Comparison of ENCODE assay signal across 25 cellular contexts in genomic region chr9:91256235-91256634, GRCh38.
DNase-seq lines count a peak whose midpoint lies in the region; ATAC-seq, FAIRE-seq and TF ChIP-seq lines count a peak whose summit lies in the region.
"Had no signal": no experiment of that assay in that cellular context is flagged by ENCODE, and none has a peak within 500 bp of the region (broad histone marks: within the 10 kb centered on the region; RNA-seq: fewer than 3 reads in every experiment).

No MANE protein-coding gene starts in this region.

- no peak for TF ChIP-seq POLR2A in H54 (IDR thresholded peaks at IDR 0.05; ENCODE audit: low read depth, low read length)

- H3K9me3 Mint-ChIP-seq in activated naive CD8-positive, alpha-beta T cell treated with anti-CD3 and anti-CD28 coated beads, Interleukin-2, amount 50 U/mL, for 24 hours = no peaks in the 10 kb centered on the region
- peaks cover 3% of the 10 kb centered on the region for H3K9me3 Mint-ChIP-seq in nephron
- H3K9me3 Mint-ChIP-seq: activated B cell treated with CpG ODN at 0.5 μM for 24 hours, H9 had no signal

- H3K4me3 Mint-ChIP-seq in activated naive CD8-positive, alpha-beta T cell treated with anti-CD3 and anti-CD28 coated beads, Interleukin-2, amount 50 U/mL, for 24 hours = no peak overlapping the region
- no peak overlapping the region for H3K4me3 Mint-ChIP-seq in nephron
- H3K4me3 Mint-ChIP-seq: activated B cell treated with CpG ODN at 0.5 μM for 24 hours, H9 had no signal

- no peak for ATAC-seq in activated naive CD8-positive, alpha-beta T cell treated with anti-CD3 and anti-CD28 coated beads, Interleukin-2, amount 50 U/mL, for 24 hours
- ATAC-seq: K562, left lung had no signal

- peaks cover 5% of the 10 kb centered on the region for H3K36me3 Mint-ChIP-seq in activated naive CD8-positive, alpha-beta T cell treated with anti-CD3 and anti-CD28 coated beads, Interleukin-2, amount 50 U/mL, for 24 hours (ENCODE audit: low read depth)
- peaks cover 8% of the 10 kb centered on the region for H3K36me3 Mint-ChIP-seq in nephron (ENCODE audit: low read depth)

- TF ChIP-seq CTCF in nephron (IDR thresholded peaks at IDR 0.05; ENCODE audit: unreplicated experiment in 3 of 3) = no peak

- FAIRE-seq in H54 (lab: Jason Lieb, UNC) = peak; percentile 72
- FAIRE-seq: endothelial cell of umbilical vein, K562 had no signal

- peak overlapping the region; percentile 28 for H3K27ac Mint-ChIP-seq in activated naive CD8-positive, alpha-beta T cell treated with anti-CD3 and anti-CD28 coated beads, Interleukin-2, amount 50 U/mL, for 24 hours
- peak overlapping the region in 2 of 3 experiments; percentile 23 to 65 for H3K27ac Mint-ChIP-seq in nephron
- H3K27ac Mint-ChIP-seq: activated B cell treated with CpG ODN at 0.5 μM for 24 hours had no signal

- peaks cover 21% of the 10 kb centered on the region for H3K4me1 Mint-ChIP-seq in activated naive CD8-positive, alpha-beta T cell treated with anti-CD3 and anti-CD28 coated beads, Interleukin-2, amount 50 U/mL, for 24 hours
- peaks cover 38% of the 10 kb centered on the region for H3K4me1 Mint-ChIP-seq in nephron
- H3K4me1 Mint-ChIP-seq: activated B cell treated with CpG ODN at 0.5 μM for 24 hours, H9 had no signal

- no peaks in the 10 kb centered on the region for H3K27me3 Mint-ChIP-seq in activated naive CD8-positive, alpha-beta T cell treated with anti-CD3 and anti-CD28 coated beads, Interleukin-2, amount 50 U/mL, for 24 hours
- H3K27me3 Mint-ChIP-seq in nephron (ENCODE audit: low read depth) = no peaks in the 10 kb centered on the region
- H3K27me3 Mint-ChIP-seq: activated B cell treated with CpG ODN at 0.5 μM for 24 hours had no signal

- peak; percentile 13 for DNase-seq in NK-92 treated with Interleukin-12 subunit alpha and Interleukin-12 subunit beta, amount 100 ng/mL, for 24 hours (lab: John Stamatoyannopoulos, UW)
- DNase-seq in NK-92 (lab: John Stamatoyannopoulos, UW; ENCODE audit: unreplicated experiment) (no peak), H54 (ENCODE audit: insufficient read length, low spot score) (no peak), GOT3 (lab: John Stamatoyannopoulos, UW) (no peak), NCI-H2081 (lab: John Stamatoyannopoulos, UW) (no peak), C1 segment of cervical spinal cord (lab: John Stamatoyannopoulos, UW) (no peak)
- DNase-seq in activated naive CD8-positive, alpha-beta T cell treated with anti-CD3 and anti-CD28 coated beads, Interleukin-2, amount 50 U/mL, for 24 hours = no peak
- DNase-seq: 8988T; activated B cell treated with CpG ODN at 0.5 μM for 24 hours; activated CD4-positive, alpha-beta T cell treated with anti-CD3 and anti-CD28 coated beads, Interleukin-2, amount 50 U/mL, for 4 hours; activated effector memory CD4-positive, alpha-beta T cell treated with anti-CD3 and anti-CD28 coated beads, Interleukin-2, amount 50 U/mL, for 16 hours; cerebellar nuclear complex; H9; left lung; NCI-H345; NCI-H82; nucleus accumbens; PC-9; SHP77; stomach; T1000; tibial artery had no signal
